9 cellular contexts compared by ENCODE assay signal in the genomic region with DNA sequence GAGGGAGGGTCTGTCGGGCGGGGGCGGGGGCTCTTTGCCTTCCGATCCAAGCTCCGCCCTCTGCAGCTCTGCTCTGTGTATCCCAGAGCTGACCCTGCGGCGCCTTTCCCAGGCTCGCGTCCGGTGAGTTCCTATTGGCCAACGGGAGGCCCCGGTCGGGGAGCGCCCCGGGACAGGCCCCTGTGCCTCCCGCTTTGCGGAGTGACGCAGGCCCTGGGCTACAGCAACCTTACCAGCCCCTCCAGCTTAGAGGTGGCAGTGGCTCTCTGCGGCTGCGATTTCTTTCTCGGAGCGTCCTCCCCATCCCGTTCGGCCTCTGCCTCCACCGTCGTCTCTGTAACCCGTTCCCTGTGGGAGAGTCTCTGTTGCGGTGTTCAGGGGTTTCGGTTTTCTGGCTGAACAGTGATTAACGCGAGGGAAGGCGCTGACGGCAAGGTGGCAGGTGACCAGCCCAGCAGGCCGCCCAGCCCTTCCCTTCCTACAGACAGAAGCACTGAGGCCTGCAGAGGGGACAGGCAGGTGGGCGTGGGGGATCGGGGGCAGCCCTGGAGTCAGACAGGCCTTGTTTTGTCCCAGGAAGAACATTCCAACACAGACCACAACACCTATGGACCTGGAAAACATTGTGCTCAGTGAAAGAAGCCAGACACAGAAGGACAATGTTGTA. TPM values are rescaled to one million over a fixed set of nuclear protein-coding genes. Genes with fewer than 3 reads are reported as not detected.
DNase-seq lines count a peak whose midpoint lies in the region; TF ChIP-seq lines count a peak whose summit lies in the region.
"Had no signal": no experiment of that assay in that cellular context is flagged by ENCODE, and none has a peak within 500 bp of the region (broad histone marks: within the 10 kb centered on the region; RNA-seq: fewer than 3 reads in every experiment).

No MANE protein-coding gene starts in this region.

- in situ Hi-C loops in ACHN (cut with HindIII; ENCODE audit: low pct_ligation_motif_present, low pct_unique_long_range_greater_than_20kb, low sequenced_read_pairs), result no loop called here

- no peaks in the 10 kb centered on the region for H3K9me3 Mint-ChIP-seq in MCF 10A (ENCODE audit: unreplicated experiment)
- H3K9me3 Mint-ChIP-seq: central memory CD8-positive, alpha-beta T cell had no signal

- 6% methylated on average over 36 of the region's 36 CpGs for WGBS in HUES64

- BruUV-seq in MCF 10A (replicated peaks; lab: Mats Ljungman, UMichigan), result no TSS peak

- CTCF ChIA-PET in MCF 10A (lab: Yijun Ruan, JAX), result interaction anchor here (0.7 to 21.6 kb wide), 8 partner anchors 8 to 101 kb away, joined by 3 to 696 read pairs (median 7); partner anchors contain the start of genes PEDS1 and UBE2V1

- TF ChIP-seq CTCF in MCF 10A (IDR thresholded peaks at IDR 0.05; ENCODE audit: unreplicated experiment), result no peak

- peak overlapping the region; percentile 9 for H3K27ac Mint-ChIP-seq in MCF 10A (ENCODE audit: low read depth, unreplicated experiment)

- H3K36me3 ChIP-seq in HUES64 (ENCODE audit: insufficient read depth, low read length) (no peaks in the 10 kb centered on the region), skeletal muscle tissue (ENCODE audit: control insufficient read depth in 3 of 3, insufficient read depth in 3 of 3, low read length in 3 of 3) (no peaks in the 10 kb centered on the region)
- no peaks in the 10 kb centered on the region for H3K36me3 ChIP-seq in effector memory CD4-positive, alpha-beta T cell (ENCODE audit: control insufficient read depth, insufficient read depth, low read length)

- intact Hi-C loops in MCF 10A (cut with micrococcal nuclease), result no loop called here

- no peaks in the 10 kb centered on the region for H3K27me3 ChIP-seq in HUES64 (ENCODE audit: insufficient read depth, low read length)
- no peaks in the 10 kb centered on the region for H3K27me3 ChIP-seq in skeletal muscle tissue (ENCODE audit: control insufficient read depth in 3 of 3, insufficient read depth in 3 of 3, low read length in 3 of 3)
- H3K27me3 ChIP-seq in effector memory CD4-positive, alpha-beta T cell (replicated peaks; ENCODE audit: control insufficient read depth, insufficient read depth, low read length, poor library complexity, severe bottlenecking), result no peaks in the 10 kb centered on the region

- no peaks in the 10 kb centered on the region for H3K36me3 Mint-ChIP-seq in MCF 10A (ENCODE audit: insufficient read depth, unreplicated experiment)

- H3K4me1 ChIP-seq in HUES64 (ENCODE audit: insufficient read depth, low read length), result peaks cover 8% of the 10 kb centered on the region; the same call in 1 of the 2 replicates
- peaks cover 3 to 18% (median 16%) of the 10 kb centered on the region in 3 donors for H3K4me1 ChIP-seq in skeletal muscle tissue (ENCODE audit: control insufficient read depth in 3 of 3, insufficient read depth in 3 of 3, low read length in 3 of 3)
- H3K4me1 ChIP-seq in effector memory CD4-positive, alpha-beta T cell (ENCODE audit: control insufficient read depth, insufficient read depth, low read length, poor library complexity, severe bottlenecking), result no peaks in the 10 kb centered on the region

- H3K9me3 ChIP-seq in HUES64 (ENCODE audit: insufficient read depth, low read depth, low read length), result no peaks in the 10 kb centered on the region
- H3K9me3 ChIP-seq in skeletal muscle tissue (ENCODE audit: control insufficient read depth in 3 of 3, low read length in 3 of 3), result no peaks in the 10 kb centered on the region
- no peaks in the 10 kb centered on the region for H3K9me3 ChIP-seq in effector memory CD4-positive, alpha-beta T cell (ENCODE audit: control insufficient read depth, low read length)

- H3K4me1 Mint-ChIP-seq in MCF 10A (ENCODE audit: insufficient read depth, unreplicated experiment), result no peaks in the 10 kb centered on the region

- H3K27ac ChIP-seq in HUES64 (ENCODE audit: low read depth, low read length) (peak overlapping the region; percentile 71; the same call in 1 of the 2 replicates), skeletal muscle tissue (ENCODE audit: low read depth, low read length) (peak overlapping the region; percentile 95)
- no peak overlapping the region for H3K27ac ChIP-seq in effector memory CD4-positive, alpha-beta T cell (ENCODE audit: insufficient read depth, low read length, poor library complexity, severe bottlenecking)

- no peak overlapping the region for H3K4me3 Mint-ChIP-seq in MCF 10A (ENCODE audit: unreplicated experiment)
- H3K4me3 Mint-ChIP-seq: central memory CD8-positive, alpha-beta T cell had no signal

- DNase-seq in ACHN (peak; percentile 78), MCF 10A (ENCODE audit: unreplicated experiment) (no peak), islet precursor cell (peak; percentile 99), NCI-H146 (lab: John Stamatoyannopoulos, UW) (no peak)
- no peak for DNase-seq in stimulated activated CD4-positive, alpha-beta T cell treated with anti-CD3 and anti-CD28 coated beads, Interleukin-4, amount 100 ng/mL, for 4 hours
- no peak for DNase-seq in effector memory CD4-positive, alpha-beta T cell

- no peaks in the 10 kb centered on the region for H3K27me3 Mint-ChIP-seq in MCF 10A (ENCODE audit: insufficient read depth, unreplicated experiment)

- POLR2A ChIA-PET in MCF 10A (lab: Yijun Ruan, JAX), result interaction anchor here (5.4 to 10.6 kb wide), 3 partner anchors 22 to 60 kb away, joined by 91 to 375 read pairs (median 175); partner anchors contain the start of genes PEDS1 and UBE2V1

- peak overlapping the region; percentile 62 for H3K4me3 ChIP-seq in HUES64 (ENCODE audit: low read length)
- peak overlapping the region; percentile 88 to 89 (median 89) for H3K4me3 ChIP-seq in skeletal muscle tissue (ENCODE audit: low read length in 3 of 3)
- H3K4me3 ChIP-seq in effector memory CD4-positive, alpha-beta T cell (ENCODE audit: insufficient read depth, low read depth, low read length, poor library complexity, severe bottlenecking), result no peak overlapping the region

- peak overlapping the region; percentile 68 for H3K9ac ChIP-seq in HUES64 (ENCODE audit: low read depth, low read length)
- H3K9ac ChIP-seq in skeletal muscle tissue (ENCODE audit: low read depth in 1 of 3, low read length in 3 of 3), result peak overlapping the region; percentile 84 to 97 (median 93)

RNA-seq across cellular contexts. Expression of gene CEBPB, which starts 18.1 kb away (rescaled TPM):
- polyA plus RNA-seq in HUES64 (2013, experiment 1 of 2), result 8.9 TPM
- polyA plus RNA-seq in HUES64 (2013, experiment 2 of 2), result 9.2 TPM
- total RNA-seq in MCF 10A (2022), result 221 and 226 TPM in 2 replicates
- total RNA-seq in skeletal muscle tissue, result 7.3 TPM

RNA-seq across cellular contexts. Expression of gene PEDS1, which starts 19.0 kb away (rescaled TPM):
- 27.6 TPM for polyA plus RNA-seq in HUES64 (2013, experiment 1 of 2)
- 33.6 TPM for polyA plus RNA-seq in HUES64 (2013, experiment 2 of 2)
- total RNA-seq in MCF 10A (2022) (26.0 and 30.5 TPM in 2 replicates), skeletal muscle tissue (5.7 TPM)

RNA-seq across cellular contexts. Expression of gene UBE2V1, which starts 59.5 kb away (rescaled TPM):
- polyA plus RNA-seq in HUES64 (2013, experiment 1 of 2), result 138 TPM
- 169 TPM for polyA plus RNA-seq in HUES64 (2013, experiment 2 of 2)
- total RNA-seq in MCF 10A (2022), result 99.5 and 110 TPM in 2 replicates
- total RNA-seq in skeletal muscle tissue, result 36.5 TPM

Comparison
In these comparisons a context has a peak if more than half of its experiments do, and no peak if none do; other contexts are left out.
1. DNase-seq: peak in ACHN (single experiment) and islet precursor cell (single experiment); none in MCF 10A (single experiment), stimulated activated CD4-positive, alpha-beta T cell treated with anti-CD3 and anti-CD28 coated beads, Interleukin-4, amount 100 ng/mL, for 4 hours (0 of 2), effector memory CD4-positive, alpha-beta T cell (0 of 3) and NCI-H146 (single experiment).
2. RNA of gene CEBPB, which starts 18.1 kb away (total RNA-seq): 221 to 226 TPM in MCF 10A; 7.3 TPM in skeletal muscle tissue (single experiment); every median in the first group is over 10 times any median in the second.